ENCODE assay signal across 12 cellular contexts in the genomic region with DNA sequence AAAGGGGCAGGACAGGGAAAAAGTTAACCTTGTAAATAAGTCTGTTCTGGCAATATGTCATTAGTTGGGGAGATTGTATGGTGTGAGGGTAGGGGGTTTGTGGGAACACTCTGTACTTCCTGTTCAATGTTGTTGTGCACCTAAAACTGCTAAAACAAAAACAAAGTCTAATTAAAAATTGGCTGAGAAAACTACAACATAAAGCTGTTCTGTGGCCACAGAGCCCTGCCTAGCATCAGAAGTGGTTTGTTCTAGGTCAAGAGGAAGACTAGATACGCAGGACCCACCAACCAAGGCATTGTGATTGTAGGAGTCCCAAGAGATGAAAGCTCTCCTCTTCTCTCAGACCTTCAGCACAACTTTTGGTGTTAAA.
DNase-seq lines count a peak whose midpoint lies in the region; ATAC-seq lines count a peak whose summit lies in the region.
"Had no signal": no experiment of that assay in that cellular context is flagged by ENCODE, and none has a peak within 500 bp of the region (broad histone marks: within the 10 kb centered on the region; RNA-seq: fewer than 3 reads in every experiment).

No MANE protein-coding gene starts in this region.

- no peak overlapping the region for H3K4me3 ChIP-seq in trophoblast cell (ENCODE audit: low read depth, low read length)
- H3K4me3 ChIP-seq: uterus had no signal

- H3K9me3 Mint-ChIP-seq in activated CD4-positive, alpha-beta T cell treated with anti-CD3 and anti-CD28 coated beads, Interleukin-2, amount 10 ng/mL, durations not matched to agents 24 days and 14 days: peaks cover 4% of the 10 kb centered on the region
- no peaks in the 10 kb centered on the region for H3K9me3 Mint-ChIP-seq in central memory CD8-positive, alpha-beta T cell
- H3K9me3 Mint-ChIP-seq: endodermal cell had no signal

- peak overlapping the region; percentile 78 for H3K4me3 Mint-ChIP-seq in activated CD4-positive, alpha-beta T cell treated with anti-CD3 and anti-CD28 coated beads, Interleukin-2, amount 10 ng/mL, durations not matched to agents 24 days and 14 days
- H3K4me3 Mint-ChIP-seq in T-helper 17 cell: peak overlapping the region; percentile 63
- H3K4me3 Mint-ChIP-seq in central memory CD8-positive, alpha-beta T cell: peak overlapping the region; percentile 38
- H3K4me3 Mint-ChIP-seq: endodermal cell had no signal

- ATAC-seq in T-helper 17 cell: peak; percentile 78
- peak; percentile 73 for ATAC-seq in central memory CD8-positive, alpha-beta T cell (replicated peaks; ENCODE audit: extremely low read depth, poor library complexity, severe bottlenecking)
- ATAC-seq in HG02884 (IDR thresholded peaks at IDR 0.05; ENCODE audit: unreplicated experiment): no peak
- ATAC-seq in GM21717 (IDR thresholded peaks at IDR 0.05; ENCODE audit: unreplicated experiment): no peak

- no CpG with 5 or more reads among the region's 1 CpG for WGBS in trophoblast cell (ENCODE audit: extremely low coverage, insufficient coverage, insufficient read length)

- no peak overlapping the region for H2BK5ac ChIP-seq in trophoblast cell (ENCODE audit: low read depth, low read length, poor library complexity)

- no peak overlapping the region for H2BK120ac ChIP-seq in trophoblast cell (ENCODE audit: insufficient read depth, low read length, poor library complexity)

- peaks cover 28% of the 10 kb centered on the region for H3K36me3 Mint-ChIP-seq in activated CD4-positive, alpha-beta T cell treated with anti-CD3 and anti-CD28 coated beads, Interleukin-2, amount 10 ng/mL, durations not matched to agents 24 days and 14 days (ENCODE audit: low read depth)
- no peaks in the 10 kb centered on the region for H3K36me3 Mint-ChIP-seq in T-helper 17 cell (ENCODE audit: low read depth)
- peaks cover under 1% of the 10 kb centered on the region for H3K36me3 Mint-ChIP-seq in central memory CD8-positive, alpha-beta T cell (ENCODE audit: insufficient read depth)

- H3K4me1 ChIP-seq in trophoblast cell (ENCODE audit: control insufficient read depth in 1 of 2, insufficient read depth in 2 of 2, low read length in 2 of 2): peaks cover 5 to 11% of the 10 kb centered on the region in 2 experiments
- H3K4me1 ChIP-seq: uterus had no signal

- no peak overlapping the region for H3K9ac ChIP-seq in trophoblast cell (ENCODE audit: low read length)

- peaks cover 2% of the 10 kb centered on the region for H3K79me2 ChIP-seq in trophoblast cell (ENCODE audit: control insufficient read depth, insufficient read depth, low read length, poor library complexity)

- intact Hi-C loops in activated CD4-positive, alpha-beta T cell treated with anti-CD3 and anti-CD28 coated beads, Interleukin-2, amount 10 ng/mL, durations not matched to agents 24 days and 14 days (cut with micrococcal nuclease): loop anchor here (1.0 to 10.0 kb wide), 4 partner anchors 16 to 695 kb away; no protein-coding TSS in a partner anchor

- no peak for DNase-seq in activated CD4-positive, alpha-beta T cell treated with anti-CD3 and anti-CD28 coated beads, Interleukin-2, amount 10 ng/mL, durations not matched to agents 24 days and 14 days
- DNase-seq in activated CD4-positive, alpha-beta T cell treated with anti-CD3 and anti-CD28 coated beads, Interleukin-2, amount 50 U/mL, for 4 hours: no peak
- DNase-seq in T-helper 17 cell (no peak), trophoblast cell (no peak), DMS79 (lab: John Stamatoyannopoulos, UW) (no peak)
- no peak for DNase-seq in central memory CD8-positive, alpha-beta T cell (ENCODE audit: low spot score in 2 of 2)
- DNase-seq: endodermal cell, NCI-H2081 treated with DMSO at 0.1 percent for 48 hours, NCI-H526, uterus had no signal

- peak overlapping the region; percentile 38 for H2BK12ac ChIP-seq in trophoblast cell (ENCODE audit: low read length)

- H3K4me1 Mint-ChIP-seq in activated CD4-positive, alpha-beta T cell treated with anti-CD3 and anti-CD28 coated beads, Interleukin-2, amount 10 ng/mL, durations not matched to agents 24 days and 14 days: peaks cover 39% of the 10 kb centered on the region
- H3K4me1 Mint-ChIP-seq in T-helper 17 cell: peaks cover 31% of the 10 kb centered on the region
- peaks cover 41% of the 10 kb centered on the region for H3K4me1 Mint-ChIP-seq in central memory CD8-positive, alpha-beta T cell
- H3K4me1 Mint-ChIP-seq: endodermal cell had no signal

- H4K91ac ChIP-seq in trophoblast cell (ENCODE audit: low read depth, low read length): no peak overlapping the region

- H2AFZ ChIP-seq in trophoblast cell (ENCODE audit: insufficient read depth, low read length, poor library complexity): no peak overlapping the region

- H3K27ac ChIP-seq in trophoblast cell (ENCODE audit: low read depth, low read length): peak overlapping the region; percentile 3
- H3K27ac ChIP-seq: uterus had no signal

- no peak overlapping the region for H3K14ac ChIP-seq in trophoblast cell (ENCODE audit: low read length)

- H3K18ac ChIP-seq in trophoblast cell (ENCODE audit: low read length): no peak overlapping the region

- peak overlapping the region; percentile 94 for H3K27ac Mint-ChIP-seq in activated CD4-positive, alpha-beta T cell treated with anti-CD3 and anti-CD28 coated beads, Interleukin-2, amount 10 ng/mL, durations not matched to agents 24 days and 14 days
- H3K27ac Mint-ChIP-seq in T-helper 17 cell: peak overlapping the region; percentile 95
- H3K27ac Mint-ChIP-seq in central memory CD8-positive, alpha-beta T cell (ENCODE audit: low read depth): peak overlapping the region; percentile 87
- H3K27ac Mint-ChIP-seq: endodermal cell had no signal

- H3K79me1 ChIP-seq in trophoblast cell (ENCODE audit: low read length): peaks cover 4% of the 10 kb centered on the region

- H3K23ac ChIP-seq in trophoblast cell (ENCODE audit: low read length): no peak overlapping the region

- no peaks in the 10 kb centered on the region for H3K27me3 ChIP-seq in trophoblast cell (ENCODE audit: insufficient read depth, low read length)
- H3K27me3 ChIP-seq: uterus had no signal

- H3K4me2 ChIP-seq in trophoblast cell (ENCODE audit: low read length): no peak overlapping the region

- no peak overlapping the region for H3K4ac ChIP-seq in trophoblast cell (ENCODE audit: low read depth, low read length)

- no peak overlapping the region for H2AK5ac ChIP-seq in trophoblast cell (ENCODE audit: low read length)

- H3K36me3 ChIP-seq in trophoblast cell (ENCODE audit: control insufficient read depth in 1 of 2, insufficient read depth in 2 of 2, low read length in 2 of 2): no peaks in the 10 kb centered on the region
- H3K36me3 ChIP-seq: uterus had no signal

- H4K8ac ChIP-seq in trophoblast cell (ENCODE audit: low read depth, low read length): no peak overlapping the region

- no peak overlapping the region for H4K12ac ChIP-seq in trophoblast cell (ENCODE audit: low read depth, low read length)

- H3K27me3 Mint-ChIP-seq in activated CD4-positive, alpha-beta T cell treated with anti-CD3 and anti-CD28 coated beads, Interleukin-2, amount 10 ng/mL, durations not matched to agents 24 days and 14 days: no peaks in the 10 kb centered on the region
- H3K27me3 Mint-ChIP-seq in T-helper 17 cell: no peaks in the 10 kb centered on the region
- H3K27me3 Mint-ChIP-seq in central memory CD8-positive, alpha-beta T cell: no peaks in the 10 kb centered on the region

- no peaks in the 10 kb centered on the region for H3K9me3 ChIP-seq in T-helper 17 cell (ENCODE audit: control insufficient read depth, low read length, poor library complexity, severe bottlenecking)
- H3K9me3 ChIP-seq in trophoblast cell (ENCODE audit: insufficient read depth, low read depth, low read length): no peaks in the 10 kb centered on the region
- H3K9me3 ChIP-seq: uterus had no signal

Comparison
In these comparisons a context has a peak if more than half of its experiments do, and no peak if none do; other contexts are left out.
1. ATAC-seq: peak in T-helper 17 cell (single experiment) and central memory CD8-positive, alpha-beta T cell (single experiment); none in HG02884 (single experiment) and GM21717 (single experiment).
2. Peak in every context shown above with its lines, with median percentiles within 50 percentile points of each other: H3K27ac Mint-ChIP-seq and H3K4me3 Mint-ChIP-seq.